In the genomic region with DNA sequence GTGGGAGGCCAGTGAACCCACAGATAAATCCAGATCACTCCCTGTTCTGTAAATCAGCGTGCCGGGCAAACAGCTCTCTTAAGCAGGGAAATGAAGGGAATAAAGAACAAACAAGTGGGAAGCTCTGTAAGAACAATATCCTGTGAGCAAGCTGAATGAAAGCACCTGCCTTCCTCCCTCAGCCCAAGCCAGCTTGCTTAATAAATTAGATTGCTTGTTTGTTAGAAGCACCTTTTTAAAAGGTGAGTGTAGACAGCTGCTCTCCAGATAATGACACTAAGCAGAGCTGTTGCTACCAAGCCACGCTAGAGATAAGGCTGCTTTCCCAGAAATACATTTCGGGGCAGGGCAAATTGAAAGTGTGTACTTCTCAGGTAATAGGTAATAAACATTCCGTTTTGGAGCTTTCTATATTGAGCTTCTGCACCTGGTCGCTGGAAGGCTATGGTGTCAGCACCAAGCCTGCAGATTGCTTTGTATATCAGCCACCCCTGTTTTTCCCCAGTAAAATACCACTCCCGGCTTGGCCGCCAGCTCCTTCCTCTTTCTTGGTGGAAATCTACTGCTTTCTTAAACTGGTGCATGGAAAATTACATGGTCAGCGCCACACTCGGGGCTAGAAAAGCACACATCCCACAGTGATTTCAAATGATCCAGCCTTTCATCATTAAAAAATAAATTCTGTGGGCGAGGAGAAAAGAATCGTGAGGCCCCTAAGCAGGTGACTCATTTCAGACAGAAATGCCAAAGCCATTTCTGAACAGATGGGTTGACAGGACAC, we compare ENCODE assay signal across 11 cellular contexts.
DNase-seq lines count a peak whose midpoint lies in the region; ATAC-seq and TF ChIP-seq lines count a peak whose summit lies in the region.
"Had no signal": no experiment of that assay in that cellular context is flagged by ENCODE, and none has a peak within 500 bp of the region (broad histone marks: within the 10 kb centered on the region; RNA-seq: fewer than 3 reads in every experiment).

No MANE protein-coding gene starts in this region.

- H3K27me3 Mint-ChIP-seq in T-helper 2 cell treated with Interferon-gamma antibody and Interleukin-4, amounts not matched to agents 5 μg/mL and 100 μg/mL, for 36 hours (ENCODE audit: low read depth) = no peaks in the 10 kb centered on the region

- no peak for TF ChIP-seq CTCF in upper lobe of left lung (IDR thresholded peaks at IDR 0.05)

- H3K4me3 ChIP-seq in upper lobe of left lung = no peak overlapping the region

- no peak for TF ChIP-seq POLR2A in upper lobe of left lung (IDR thresholded peaks at IDR 0.05)

- H3K27ac ChIP-seq in upper lobe of left lung = peak overlapping the region; percentile 37 to 82 (median 72)

- H3K4me1 ChIP-seq in upper lobe of left lung = peaks cover 28 to 36% (median 30%) of the 10 kb centered on the region in 4 donors

- peaks cover 23% of the 10 kb centered on the region for H3K36me3 Mint-ChIP-seq in T-helper 2 cell treated with Interferon-gamma antibody and Interleukin-4, amounts not matched to agents 5 μg/mL and 100 μg/mL, for 36 hours (ENCODE audit: low read depth)

- peaks cover 57% of the 10 kb centered on the region for H3K4me1 Mint-ChIP-seq in T-helper 2 cell treated with Interferon-gamma antibody and Interleukin-4, amounts not matched to agents 5 μg/mL and 100 μg/mL, for 36 hours (ENCODE audit: low read depth)

- H3K4me3 Mint-ChIP-seq in T-helper 2 cell treated with Interferon-gamma antibody and Interleukin-4, amounts not matched to agents 5 μg/mL and 100 μg/mL, for 36 hours = peak overlapping the region; percentile 48
- H3K4me3 Mint-ChIP-seq: naive B cell had no signal

- 44 to 79% methylated on average over 12 of the region's 12 CpGs for WGBS in upper lobe of left lung, 2 donors

- peak overlapping the region; percentile 73 for H3K27ac Mint-ChIP-seq in T-helper 2 cell treated with Interferon-gamma antibody and Interleukin-4, amounts not matched to agents 5 μg/mL and 100 μg/mL, for 36 hours
- H3K27ac Mint-ChIP-seq: naive B cell had no signal

- peaks cover 29% of the 10 kb centered on the region for H3K9me3 Mint-ChIP-seq in T-helper 2 cell treated with Interferon-gamma antibody and Interleukin-4, amounts not matched to agents 5 μg/mL and 100 μg/mL, for 36 hours

- H3K9me3 ChIP-seq in upper lobe of left lung = no peaks in the 10 kb centered on the region

- no peak for DNase-seq in T-helper 2 cell treated with Interferon-gamma antibody and Interleukin-4, amounts not matched to agents 5 μg/mL and 100 μg/mL, for 36 hours (ENCODE audit: low spot score)
- DNase-seq in T-helper 2 cell (no peak), SK-N-DZ (ENCODE audit: low spot score) (peak; percentile 80), inferior parietal cortex (ENCODE audit: extremely low spot score) (peak; percentile 52), upper lobe of left lung (peak in 1 of 2 donors; percentile 62), NCI-H226 (no peak), HCEC 1CT (no peak)
- DNase-seq in NK-92 treated with Interleukin-12 subunit alpha and Interleukin-12 subunit beta, amount 100 ng/mL, for 24 hours (lab: John Stamatoyannopoulos, UW) = no peak
- DNase-seq: naive B cell; NCI-H524 treated with DMSO at 0.1 percent for 48 hours; stimulated activated CD8-positive, alpha-beta memory T cell treated with anti-CD3 and anti-CD28 coated beads, Interleukin-4, amount 100 ng/mL, for 48 hours had no signal

- H3K36me3 ChIP-seq in upper lobe of left lung = no peaks in the 10 kb centered on the region

- H3K27me3 ChIP-seq in upper lobe of left lung = no peaks in the 10 kb centered on the region

- ATAC-seq in upper lobe of left lung (ENCODE audit: low FRiP score in 2 of 2) = no peak

- peak in 1 of 4 donors; percentile 51 for TF ChIP-seq EP300 in upper lobe of left lung (IDR thresholded peaks at IDR 0.05)

Comparison
In these comparisons a context has a peak if more than half of its experiments do, and no peak if none do; other contexts are left out.
1. DNase-seq: peak in SK-N-DZ (single experiment) and inferior parietal cortex (single experiment); none in T-helper 2 cell treated with Interferon-gamma antibody and Interleukin-4, amounts not matched to agents 5 μg/mL and 100 μg/mL, for 36 hours (single experiment), T-helper 2 cell (0 of 5), NK-92 treated with Interleukin-12 subunit alpha and Interleukin-12 subunit beta, amount 100 ng/mL, for 24 hours (single experiment), NCI-H226 (single experiment) and HCEC 1CT (single experiment).